ENCODE assay signal across 8 cellular contexts in the genomic region with DNA sequence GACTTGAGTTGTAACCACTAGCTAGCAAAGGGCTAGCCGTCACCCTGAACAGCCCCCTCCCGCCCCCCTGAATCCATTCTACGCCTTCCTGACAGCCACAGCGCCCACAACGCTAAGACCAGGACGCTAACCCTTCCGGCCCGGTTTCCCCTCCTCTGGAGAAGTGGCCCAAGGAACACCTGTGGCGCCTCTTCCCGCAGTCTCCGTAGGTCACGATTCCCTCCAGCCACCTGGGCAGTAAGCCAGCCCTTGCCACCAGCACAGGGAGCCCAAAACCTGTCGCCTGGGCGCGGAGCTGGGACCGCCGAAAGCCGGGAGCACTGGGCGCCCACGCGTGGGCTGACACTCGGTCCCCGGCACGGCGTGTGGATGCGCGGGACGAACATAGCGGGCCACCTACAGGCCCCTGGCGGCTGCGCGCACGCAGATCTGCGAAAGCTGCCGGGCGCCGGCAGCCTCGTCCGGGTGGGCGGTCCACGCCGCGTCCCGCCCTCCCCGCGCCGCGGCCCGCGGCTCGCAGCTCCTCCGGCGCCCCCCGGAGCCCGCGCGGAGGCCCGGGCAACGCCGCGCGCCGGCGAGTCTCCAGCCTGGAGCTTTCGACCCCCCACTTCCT. TPM values are rescaled to one million over a fixed set of nuclear protein-coding genes. Genes with fewer than 3 reads are reported as not detected.
A peak's percentile ranks its signal among the peaks of the same experiment; 100 is the strongest.
DNase-seq lines count a peak whose midpoint lies in the region; ATAC-seq and TF ChIP-seq lines count a peak whose summit lies in the region.

No MANE protein-coding gene starts in this region.

- peak; percentile 23 for ATAC-seq in GM19452 (IDR thresholded peaks at IDR 0.05; ENCODE audit: unreplicated experiment)
- ATAC-seq in HG03457 (IDR thresholded peaks at IDR 0.05; ENCODE audit: unreplicated experiment), result peak; percentile 6
- ATAC-seq in activated B cell treated with CpG ODN at 0.5 μM for 24 hours (ENCODE audit: low read depth), result peak; percentile 41

- peak overlapping the region; percentile 91 for H3K4me2 ChIP-seq in mesenchymal stem cell (ENCODE audit: low read length, poor library complexity, severe bottlenecking)

- no peak overlapping the region for H2AFZ ChIP-seq in mesenchymal stem cell (ENCODE audit: low read depth, low read length)

- peak overlapping the region; percentile 64 for H2BK15ac ChIP-seq in mesenchymal stem cell (ENCODE audit: low read depth, poor library complexity, severe bottlenecking)

- peak overlapping the region; percentile 83 for H2BK120ac ChIP-seq in mesenchymal stem cell (ENCODE audit: low read depth, low read length)

- peak overlapping the region; percentile 91 to 93 for H3K18ac ChIP-seq in mesenchymal stem cell (ENCODE audit: low read depth in 1 of 2, low read length in 2 of 2)

- H3K27me3 ChIP-seq in ectodermal cell (ENCODE audit: control insufficient read depth, insufficient read depth, low read length, poor library complexity, severe bottlenecking) (peaks cover 54% of the 10 kb centered on the region), mesenchymal stem cell (ENCODE audit: control insufficient read depth in 1 of 2, insufficient read depth in 1 of 2, low read length in 2 of 2) (no peaks in the 10 kb centered on the region), suprapubic skin (no peaks in the 10 kb centered on the region)

- H2BK5ac ChIP-seq in mesenchymal stem cell (ENCODE audit: low read depth, low read length, poor library complexity, severe bottlenecking), result peak overlapping the region; percentile 76

- H3K14ac ChIP-seq in mesenchymal stem cell (ENCODE audit: low read length in 2 of 2), result peak overlapping the region in 1 of 2 experiments; percentile 61

- H3K27ac ChIP-seq in ectodermal cell (ENCODE audit: insufficient read depth, low read depth, low read length, poor library complexity, severe bottlenecking) (no peak overlapping the region), mesenchymal stem cell (ENCODE audit: low read length, poor library complexity, severe bottlenecking) (peak overlapping the region; percentile 72), suprapubic skin (peak overlapping the region; percentile 95)

- peak overlapping the region; percentile 91 for H3K9ac ChIP-seq in mesenchymal stem cell (ENCODE audit: low read length)

- TF ChIP-seq EP300 in suprapubic skin (IDR thresholded peaks at IDR 0.05), result no peak

- no peak for TF ChIP-seq POLR2A in suprapubic skin (IDR thresholded peaks at IDR 0.05)

- H3K4me1 ChIP-seq in ectodermal cell (ENCODE audit: control insufficient read depth, insufficient read depth, low read length), result peaks cover 7% of the 10 kb centered on the region
- peaks cover 47% of the 10 kb centered on the region for H3K4me1 ChIP-seq in mesenchymal stem cell (ENCODE audit: control insufficient read depth, insufficient read depth, low read depth, low read length)
- H3K4me1 ChIP-seq in suprapubic skin, result peaks cover 54% of the 10 kb centered on the region

- H3K36me3 ChIP-seq in ectodermal cell (ENCODE audit: control insufficient read depth, insufficient read depth, low read length), result no peaks in the 10 kb centered on the region
- H3K36me3 ChIP-seq in mesenchymal stem cell (ENCODE audit: control insufficient read depth in 1 of 2, insufficient read depth in 2 of 2, low read depth in 1 of 2, low read length in 2 of 2), result peaks cover 34 to 42% of the 10 kb centered on the region in 2 experiments
- peaks cover 32% of the 10 kb centered on the region for H3K36me3 ChIP-seq in suprapubic skin

- H4K91ac ChIP-seq in mesenchymal stem cell (ENCODE audit: low read length), result peak overlapping the region; percentile 86

- H3K4me3 Mint-ChIP-seq in Calu3 (ENCODE audit: low read depth, unreplicated experiment) (peak overlapping the region; percentile 89), activated B cell treated with CpG ODN at 0.5 μM for 24 hours (peak overlapping the region; percentile 95)

- H3K9me3 ChIP-seq in ectodermal cell (ENCODE audit: control insufficient read depth, low read length) (no peaks in the 10 kb centered on the region), mesenchymal stem cell (ENCODE audit: control insufficient read depth, low read length) (no peaks in the 10 kb centered on the region), suprapubic skin (no peaks in the 10 kb centered on the region)

- peak overlapping the region; percentile 77 to 81 for H3K4ac ChIP-seq in mesenchymal stem cell (ENCODE audit: low read depth in 1 of 2, low read length in 2 of 2)

- H4K8ac ChIP-seq in mesenchymal stem cell (ENCODE audit: low read length), result peak overlapping the region; percentile 61

- peak overlapping the region; percentile 76 for H3K27ac Mint-ChIP-seq in Calu3 (ENCODE audit: unreplicated experiment)
- H3K27ac Mint-ChIP-seq in activated B cell treated with CpG ODN at 0.5 μM for 24 hours, result peak overlapping the region; percentile 86

- peak overlapping the region; percentile 57 for H3K4me3 ChIP-seq in ectodermal cell (ENCODE audit: insufficient read depth, low read depth, low read length)
- H3K4me3 ChIP-seq in mesenchymal stem cell (ENCODE audit: insufficient read depth in 1 of 2, low read depth in 1 of 2, low read length in 2 of 2), result peak overlapping the region; percentile 87 to 92
- H3K4me3 ChIP-seq in suprapubic skin, result peak overlapping the region; percentile 87

- 1 to 2% methylated on average over 65 of the region's 65 CpGs for WGBS in ectodermal cell, 2 experiments
- WGBS in mesenchymal stem cell, result 2% methylated on average over 48 of the region's 65 CpGs
- 0% methylated on average over 20 of the region's 65 CpGs for WGBS in suprapubic skin

- no peaks in the 10 kb centered on the region for H3K27me3 Mint-ChIP-seq in Calu3 (ENCODE audit: unreplicated experiment)
- H3K27me3 Mint-ChIP-seq in activated B cell treated with CpG ODN at 0.5 μM for 24 hours, result no peaks in the 10 kb centered on the region

- H3K4me1 Mint-ChIP-seq in Calu3 (ENCODE audit: low read depth, unreplicated experiment) (peaks cover 41% of the 10 kb centered on the region), activated B cell treated with CpG ODN at 0.5 μM for 24 hours (peaks cover 82% of the 10 kb centered on the region)

- peak overlapping the region in 1 of 2 experiments; percentile 16 for H3K23ac ChIP-seq in mesenchymal stem cell (ENCODE audit: low read length in 2 of 2)

- CTCF ChIA-PET in Calu3 (lab: Charles Lee) (interaction anchor here (1.1 to 3.9 kb wide), 12 partner anchors 9 to 330 kb away, joined by 3 to 23 read pairs (median 4); no protein-coding TSS in a partner anchor), activated B cell treated with CpG ODN at 0.5 μM for 24 hours (lab: Charles Lee) (interaction anchor here (0.9 to 5.4 kb wide), 22 partner anchors 10 to 331 kb away, joined by 3 to 52 read pairs (median 6); no protein-coding TSS in a partner anchor)

- POLR2A ChIA-PET in activated B cell treated with CpG ODN at 0.5 μM for 24 hours (lab: Charles Lee), result interaction anchor here (0.6 to 11.7 kb wide), 27 partner anchors 9 to 616 kb away, joined by 3 to 461 read pairs (median 8); a partner anchor contains a TSS

- peak; percentile 10 for TF ChIP-seq CTCF in Calu3 (IDR thresholded peaks at IDR 0.05; ENCODE audit: unreplicated experiment)
- no peak for TF ChIP-seq CTCF in activated B cell treated with CpG ODN at 0.5 μM for 24 hours (IDR thresholded peaks at IDR 0.05)
- peak in 1 of 2 donors; percentile 25 for TF ChIP-seq CTCF in suprapubic skin (IDR thresholded peaks at IDR 0.05)

- H2BK12ac ChIP-seq in mesenchymal stem cell (ENCODE audit: low read length in 2 of 2), result peak overlapping the region; percentile 56 to 59

- intact Hi-C loops in Calu3 (cut with micrococcal nuclease; ENCODE audit: unreplicated experiment) (loop anchor here (10.0 kb wide), 1 partner anchor 195 kb away; a partner anchor contains a TSS), activated B cell treated with CpG ODN at 0.5 μM for 24 hours (cut with micrococcal nuclease) (loop anchor here (1.0 to 10.0 kb wide), 8 partner anchors 11 to 615 kb away; a partner anchor contains a TSS)

- no peak overlapping the region for H2AK5ac ChIP-seq in mesenchymal stem cell (ENCODE audit: low read length, severe bottlenecking)

- H3K36me3 Mint-ChIP-seq in Calu3 (ENCODE audit: insufficient read depth, unreplicated experiment) (peaks cover 56% of the 10 kb centered on the region), activated B cell treated with CpG ODN at 0.5 μM for 24 hours (ENCODE audit: low read depth) (peaks cover 49% of the 10 kb centered on the region)

- no TSS peak for BruUV-seq in Calu3 (replicated peaks; lab: Mats Ljungman, UMichigan)

- no peaks in the 10 kb centered on the region for H3K9me3 Mint-ChIP-seq in Calu3 (ENCODE audit: low read depth, unreplicated experiment)
- H3K9me3 Mint-ChIP-seq in activated B cell treated with CpG ODN at 0.5 μM for 24 hours, result no peaks in the 10 kb centered on the region

- H3K79me1 ChIP-seq in mesenchymal stem cell (replicated peaks; ENCODE audit: low read length, poor library complexity, severe bottlenecking), result peaks cover 31% of the 10 kb centered on the region

- DNase-seq in Calu3 (no peak), activated B cell treated with CpG ODN at 0.5 μM for 24 hours (no peak), mesenchymal stem cell (peak; percentile 45), suprapubic skin (ENCODE audit: low spot score in 2 of 2) (peak in 1 of 2 donors; percentile 84), inferior parietal cortex (ENCODE audit: extremely low spot score) (no peak)

RNA-seq across cellular contexts. Expression of a gene that starts 0.6 kb away (rescaled TPM):
- total RNA-seq in Calu3 (2022) (64.0 and 82.4 TPM in 2 replicates), activated B cell treated with CpG ODN at 0.5 μM for 24 hours (126 and 134 TPM in 2 replicates), suprapubic skin (10 to 100 TPM; 17.5 to 24.1 (median 20.1) TPM)
- polyA plus RNA-seq in ectodermal cell (2013, experiment 1 of 4), result 3.3 TPM
- 2.8 TPM for polyA plus RNA-seq in ectodermal cell (2013, experiment 2 of 4)
- polyA plus RNA-seq in ectodermal cell (2013, experiment 3 of 4), result 3.3 TPM
- 4.1 TPM for polyA plus RNA-seq in ectodermal cell (2013, experiment 4 of 4)
- polyA plus RNA-seq in mesenchymal stem cell (2013, experiment 1 of 2), result 33.6 TPM
- 35.8 TPM for polyA plus RNA-seq in mesenchymal stem cell (2013, experiment 2 of 2)

RNA-seq across cellular contexts. Expression of a gene that starts 53.3 kb away (rescaled TPM):
- total RNA-seq in Calu3 (2022), result not detected in 2 replicates
- not detected in 2 replicates for total RNA-seq in activated B cell treated with CpG ODN at 0.5 μM for 24 hours
- polyA plus RNA-seq in ectodermal cell (2013, experiment 1 of 4), result not detected
- not detected for polyA plus RNA-seq in ectodermal cell (2013, experiment 2 of 4)
- polyA plus RNA-seq in ectodermal cell (2013, experiment 3 of 4), result not detected
- polyA plus RNA-seq in ectodermal cell (2013, experiment 4 of 4), result not detected
- polyA plus RNA-seq in mesenchymal stem cell (2013, experiment 1 of 2), result not detected
- not detected for polyA plus RNA-seq in mesenchymal stem cell (2013, experiment 2 of 2)
- total RNA-seq in suprapubic skin, result not detected
